In genomic region chr2:105337122-105338019, GRCh38 we compare ENCODE assay signal across 8 cellular contexts. TPM values are rescaled to one million over a fixed set of nuclear protein-coding genes. Genes with fewer than 3 reads are reported as not detected.
DNase-seq lines count a peak whose midpoint lies in the region; ATAC-seq, FAIRE-seq and TF ChIP-seq lines count a peak whose summit lies in the region.

TSS of gene C2orf49 (plus strand) at chr2:105337540. CDS start at chr2:105337588, 48 bp downstream.

- H3K4me1 ChIP-seq in Loucy (ENCODE audit: insufficient read depth, low read length, poor library complexity, severe bottlenecking) (peaks cover 47% of the 10 kb centered on the region), RWPE2 (ENCODE audit: insufficient read depth, poor library complexity, severe bottlenecking) (peaks cover 11% of the 10 kb centered on the region)

- H3K4me3 ChIP-seq in Loucy (ENCODE audit: low read length, poor library complexity, severe bottlenecking), result peak within 1 kb of the TSS; percentile 87
- H3K4me3 ChIP-seq in RWPE2 (ENCODE audit: severe bottlenecking), result peak within 1 kb of the TSS; percentile 89
- peak within 1 kb of the TSS; percentile 96 for H3K4me3 ChIP-seq in fibroblast of the aortic adventitia (ENCODE audit: low read depth, low read length)

- peaks cover 29% of the 10 kb centered on the region for H3K4me1 Mint-ChIP-seq in activated T-helper 2 cell treated with anti-CD3 and anti-CD28 coated beads, Interferon-gamma antibody, Interleukin-2, Interleukin-4, amounts not matched to agents 10 μg/mL and 5 μg/mL and 100 μg/mL, durations not matched to agents 14 hours and 24 hours and 36 hours (ENCODE audit: low read depth)
- peaks cover 24 to 25% of the 10 kb centered on the region in 2 donors for H3K4me1 Mint-ChIP-seq in natural killer cell treated with Interleukin-12 subunit alpha and Interleukin-12 subunit beta and Interleukin-15 and Interleukin-18, amount 100 ng/mL, for 72 hours (ENCODE audit: low read depth in 2 of 2)

- no peaks in the 10 kb centered on the region for H3K9me2 ChIP-seq in Loucy (replicated peaks; ENCODE audit: low read depth, low read length)

- peak; percentile 83 for ATAC-seq in RWPE2 (ENCODE audit: low read depth)
- ATAC-seq in natural killer cell treated with Interleukin-12 subunit alpha and Interleukin-12 subunit beta and Interleukin-15 and Interleukin-18, amount 100 ng/mL, for 72 hours, result peak; percentile 95 to 96
- peak; percentile 91 for ATAC-seq in stimulated activated naive CD8-positive, alpha-beta T cell treated with anti-CD3 and anti-CD28 coated beads, Interleukin-15, Interleukin-2, amounts not matched to agents 100 U/mL and 50 U/mL, for 24 hours

- H3K27me3 Mint-ChIP-seq in activated T-helper 2 cell treated with anti-CD3 and anti-CD28 coated beads, Interferon-gamma antibody, Interleukin-2, Interleukin-4, amounts not matched to agents 10 μg/mL and 5 μg/mL and 100 μg/mL, durations not matched to agents 14 hours and 24 hours and 36 hours (ENCODE audit: low read depth), result no peaks in the 10 kb centered on the region
- no peaks in the 10 kb centered on the region for H3K27me3 Mint-ChIP-seq in natural killer cell treated with Interleukin-12 subunit alpha and Interleukin-12 subunit beta and Interleukin-15 and Interleukin-18, amount 100 ng/mL, for 72 hours

- TF ChIP-seq POLR2A in H54 (IDR thresholded peaks at IDR 0.05; ENCODE audit: low read depth, low read length), result peak; percentile 50

- peaks cover 36% of the 10 kb centered on the region for H3K36me3 Mint-ChIP-seq in activated T-helper 2 cell treated with anti-CD3 and anti-CD28 coated beads, Interferon-gamma antibody, Interleukin-2, Interleukin-4, amounts not matched to agents 10 μg/mL and 5 μg/mL and 100 μg/mL, durations not matched to agents 14 hours and 24 hours and 36 hours (ENCODE audit: low read depth)
- peaks cover 6% of the 10 kb centered on the region for H3K36me3 Mint-ChIP-seq in natural killer cell treated with Interleukin-12 subunit alpha and Interleukin-12 subunit beta and Interleukin-15 and Interleukin-18, amount 100 ng/mL, for 72 hours

- H3K36me3 ChIP-seq in Loucy (ENCODE audit: insufficient read depth, low read length) (peaks cover 14% of the 10 kb centered on the region; the same call in 1 of the 2 replicates), RWPE2 (ENCODE audit: low read depth) (peaks cover 39% of the 10 kb centered on the region)

- peak within 1 kb of the TSS; percentile 85 for H3K9ac ChIP-seq in Loucy (ENCODE audit: low read depth, low read length, poor library complexity, severe bottlenecking)

- peak within 1 kb of the TSS; percentile 96 for H3K4me2 ChIP-seq in Loucy (ENCODE audit: low read depth, low read length, poor library complexity, severe bottlenecking)

- 0 out of 2 replicates have a peak, but pooled peaks cover 2% of the 10 kb centered on the region for H3F3A ChIP-seq in Loucy (ENCODE audit: low read depth)

- TF ChIP-seq CTCF in Loucy (conservative IDR thresholded peaks at IDR 0.05; ENCODE audit: low read length), result no peak
- TF ChIP-seq CTCF in RWPE2 (IDR thresholded peaks at IDR 0.05; ENCODE audit: poor library complexity, severe bottlenecking), result no peak
- TF ChIP-seq CTCF in fibroblast of the aortic adventitia (IDR thresholded peaks at IDR 0.05; ENCODE audit: insufficient read depth, low read length), result no peak

- peak; percentile 73 for FAIRE-seq in H54 (lab: Jason Lieb, UNC)

- peaks cover 28% of the 10 kb centered on the region for H4K20me1 ChIP-seq in Loucy (ENCODE audit: insufficient read depth, low read length, poor library complexity, severe bottlenecking)

- DNase-seq in ELF-1 (ENCODE audit: low read depth, low spot score) (peak; percentile 94), H54 (ENCODE audit: insufficient read length, low spot score) (peak; percentile 69), RWPE2 (ENCODE audit: low spot score) (peak; percentile 83), fibroblast of the aortic adventitia (ENCODE audit: low read depth) (peak; percentile 82)
- peak; percentile 86 for DNase-seq in activated T-helper 2 cell treated with anti-CD3 and anti-CD28 coated beads, Interferon-gamma antibody, Interleukin-2, Interleukin-4, amounts not matched to agents 10 μg/mL and 5 μg/mL and 100 μg/mL, durations not matched to agents 14 hours and 24 hours and 36 hours (ENCODE audit: low spot score)
- DNase-seq in natural killer cell treated with Interleukin-12 subunit alpha and Interleukin-12 subunit beta and Interleukin-15 and Interleukin-18, amount 100 ng/mL, for 72 hours (ENCODE audit: low spot score), result peak; percentile 89
- DNase-seq in stimulated activated naive CD8-positive, alpha-beta T cell treated with anti-CD3 and anti-CD28 coated beads, Interleukin-15, Interleukin-2, amounts not matched to agents 100 U/mL and 50 U/mL, for 24 hours, result peak; percentile 91

- peaks cover 55% of the 10 kb centered on the region for H3K79me2 ChIP-seq in Loucy (ENCODE audit: insufficient read depth, low read length)

- H3K9me3 ChIP-seq in Loucy (ENCODE audit: insufficient read depth, low read depth, low read length) (no peaks in the 10 kb centered on the region), RWPE2 (ENCODE audit: severe bottlenecking) (no peaks in the 10 kb centered on the region)

- H3K27ac Mint-ChIP-seq in activated T-helper 2 cell treated with anti-CD3 and anti-CD28 coated beads, Interferon-gamma antibody, Interleukin-2, Interleukin-4, amounts not matched to agents 10 μg/mL and 5 μg/mL and 100 μg/mL, durations not matched to agents 14 hours and 24 hours and 36 hours, result peak within 1 kb of the TSS; percentile 100
- peak within 1 kb of the TSS; percentile 97 to 99 for H3K27ac Mint-ChIP-seq in natural killer cell treated with Interleukin-12 subunit alpha and Interleukin-12 subunit beta and Interleukin-15 and Interleukin-18, amount 100 ng/mL, for 72 hours

- H3K4me3 Mint-ChIP-seq in activated T-helper 2 cell treated with anti-CD3 and anti-CD28 coated beads, Interferon-gamma antibody, Interleukin-2, Interleukin-4, amounts not matched to agents 10 μg/mL and 5 μg/mL and 100 μg/mL, durations not matched to agents 14 hours and 24 hours and 36 hours (ENCODE audit: low read depth), result peak within 1 kb of the TSS; percentile 99
- H3K4me3 Mint-ChIP-seq in natural killer cell treated with Interleukin-12 subunit alpha and Interleukin-12 subunit beta and Interleukin-15 and Interleukin-18, amount 100 ng/mL, for 72 hours, result peak within 1 kb of the TSS; percentile 97

- peak within 1 kb of the TSS; percentile 95 for H2AFZ ChIP-seq in Loucy (ENCODE audit: low read length)

- H3K9me3 Mint-ChIP-seq in activated T-helper 2 cell treated with anti-CD3 and anti-CD28 coated beads, Interferon-gamma antibody, Interleukin-2, Interleukin-4, amounts not matched to agents 10 μg/mL and 5 μg/mL and 100 μg/mL, durations not matched to agents 14 hours and 24 hours and 36 hours, result no peaks in the 10 kb centered on the region
- no peaks in the 10 kb centered on the region for H3K9me3 Mint-ChIP-seq in natural killer cell treated with Interleukin-12 subunit alpha and Interleukin-12 subunit beta and Interleukin-15 and Interleukin-18, amount 100 ng/mL, for 72 hours

- H3K27me3 ChIP-seq in Loucy (ENCODE audit: insufficient read depth, low read length, poor library complexity, severe bottlenecking) (no peaks in the 10 kb centered on the region), RWPE2 (ENCODE audit: insufficient read depth, poor library complexity, severe bottlenecking) (no peaks in the 10 kb centered on the region)

- peak within 1 kb of the TSS; percentile 75 for H3K27ac ChIP-seq in RWPE2 (ENCODE audit: poor library complexity, severe bottlenecking)

- intact Hi-C loops in activated T-helper 2 cell treated with anti-CD3 and anti-CD28 coated beads, Interferon-gamma antibody, Interleukin-2, Interleukin-4, amounts not matched to agents 10 μg/mL and 5 μg/mL and 100 μg/mL, durations not matched to agents 14 hours and 24 hours and 36 hours (cut with micrococcal nuclease), result loop anchor here (2.0 to 10.0 kb wide), 2 partner anchors 61 to 457 kb away; partner anchors contain the start of gene FHL2

RNA-seq across cellular contexts. Expression of gene C2orf49, which starts in this region (rescaled TPM):
- 18.6 and 19.0 TPM in 2 replicates for total RNA-seq in activated T-helper 2 cell treated with anti-CD3 and anti-CD28 coated beads, Interferon-gamma antibody, Interleukin-2, Interleukin-4, amounts not matched to agents 10 μg/mL and 5 μg/mL and 100 μg/mL, durations not matched to agents 14 hours and 24 hours and 36 hours
- total RNA-seq in fibroblast of the aortic adventitia (ENCODE audit: low replicate concordance), result 20.0 and 20.1 TPM in 2 replicates
- total RNA-seq in natural killer cell treated with Interleukin-12 subunit alpha and Interleukin-12 subunit beta and Interleukin-15 and Interleukin-18, amount 100 ng/mL, for 72 hours, result 10 to 100 TPM; 16.5 to 17.6 TPM

Comparison
In these comparisons a context has a peak if more than half of its experiments do, and no peak if none do; other contexts are left out.
1. Peak in every context shown above with its lines: DNase-seq, ATAC-seq, H3K4me3 ChIP-seq and H3K27ac ChIP-seq.